ENCODE assay signal across 9 cellular contexts in genomic region chr1:35269989-35270289, GRCh38. TPM values are rescaled to one million over a fixed set of nuclear protein-coding genes. Genes with fewer than 3 reads are reported as not detected.
DNase-seq lines count a peak whose midpoint lies in the region; ATAC-seq, FAIRE-seq and TF ChIP-seq lines count a peak whose summit lies in the region.
"Had no signal": no experiment of that assay in that cellular context is flagged by ENCODE, and none has a peak within 500 bp of the region (broad histone marks: within the 10 kb centered on the region; RNA-seq: fewer than 3 reads in every experiment).

No MANE protein-coding gene starts in this region.

- H3K4me1 ChIP-seq in SJSA1 (replicated peaks) (peaks cover 15% of the 10 kb centered on the region), fibroblast of lung (ENCODE audit: control insufficient read depth, extremely low read depth, insufficient read depth, low read length) (no peaks in the 10 kb centered on the region), sigmoid colon (peaks cover 0 to 38% (median 28%) of the 10 kb centered on the region in 4 donors)

- H3K36me3 ChIP-seq in SJSA1 = peaks cover 11% of the 10 kb centered on the region; the same call in 1 of the 2 replicates
- H3K36me3 ChIP-seq in fibroblast of lung (ENCODE audit: control insufficient read depth, insufficient read depth, low read length) = no peaks in the 10 kb centered on the region
- H3K36me3 ChIP-seq in sigmoid colon = no peaks in the 10 kb centered on the region

- ATAC-seq in GM21447 (IDR thresholded peaks at IDR 0.05; ENCODE audit: unreplicated experiment) = no peak

- DNase-seq in GM12892 (ENCODE audit: insufficient read length) (no peak), SJSA1 (ENCODE audit: low read depth in 1 of 2, low spot score in 2 of 2) (no peak), fibroblast of lung (ENCODE audit: low read depth in 2 of 2) (peak in 1 of 2 donors; percentile 2), sigmoid colon (no peak), DMS153 (lab: John Stamatoyannopoulos, UW) (no peak), inferior parietal cortex (ENCODE audit: extremely low spot score) (no peak)
- no peak for DNase-seq in stimulated activated CD4-positive, alpha-beta T cell treated with anti-CD3 and anti-CD28 coated beads, Interleukin-2, amount 100 ng/mL, for 24 hours
- DNase-seq: NCI-H2227 treated with DMSO at 0.1 percent for 48 hours had no signal

- no peak for TF ChIP-seq EP300 in sigmoid colon (IDR thresholded peaks at IDR 0.05)

- peak overlapping the region; percentile 87 for H3K4me3 ChIP-seq in SJSA1
- H3K4me3 ChIP-seq in fibroblast of lung (replicated peaks in 1 of 4; ENCODE audit: control extremely low read depth in 1 of 4, insufficient read depth in 1 of 4, low read depth in 3 of 4, low read length in 4 of 4) = peak overlapping the region; percentile 88 to 98 (median 92)
- H3K4me3 ChIP-seq in sigmoid colon = peak overlapping the region in 3 of 4 donors; percentile 97 to 99 (median 97)

- no peak overlapping the region for H3K27ac ChIP-seq in SJSA1
- H3K27ac ChIP-seq in fibroblast of lung (ENCODE audit: insufficient read depth, low read length) = no peak overlapping the region
- H3K27ac ChIP-seq in sigmoid colon = peak overlapping the region in 3 of 4 donors; percentile 94 to 95 (median 95)

- H4K20me1 ChIP-seq in fibroblast of lung (ENCODE audit: control insufficient read depth, extremely low read depth, insufficient read depth, low read length) = peaks cover 3% of the 10 kb centered on the region

- TF ChIP-seq POLR2A in GM12892 (IDR thresholded peaks at IDR 0.05; ENCODE audit: low read depth, low read length) (no peak), sigmoid colon (IDR thresholded peaks at IDR 0.05) (no peak)

- no peaks in the 10 kb centered on the region for H3K9me3 ChIP-seq in SJSA1 (replicated peaks)
- H3K9me3 ChIP-seq in fibroblast of lung (ENCODE audit: control insufficient read depth, insufficient read depth, low read depth, low read length) = no peaks in the 10 kb centered on the region
- no peaks in the 10 kb centered on the region for H3K9me3 ChIP-seq in sigmoid colon

- no peak overlapping the region for H2AFZ ChIP-seq in fibroblast of lung (ENCODE audit: low read length)

- TF ChIP-seq CTCF in fibroblast of lung (conservative IDR thresholded peaks at IDR 0.05 in 1 of 2, IDR thresholded peaks at IDR 0.05 in 1 of 2; ENCODE audit: low read depth in 1 of 2, low read length in 2 of 2) (no peak), sigmoid colon (IDR thresholded peaks at IDR 0.05) (no peak)

- intact Hi-C loops in sigmoid colon (cut with DNase I) = loop anchor here (5.0 kb wide), 1 partner anchor 78 kb away; the partner anchor contains the start of gene SFPQ

- 69 to 71% methylated on average over 2 of the region's 2 CpGs for WGBS in sigmoid colon, 2 donors

- H3K9ac ChIP-seq in fibroblast of lung (ENCODE audit: insufficient read depth, low read length) = no peak overlapping the region

- H3K4me2 ChIP-seq in fibroblast of lung (ENCODE audit: extremely low read depth, insufficient read depth, low read length) = peak overlapping the region; percentile 92

- H3K79me2 ChIP-seq in fibroblast of lung (ENCODE audit: control insufficient read depth, insufficient read depth, low read length) = peaks cover 59% of the 10 kb centered on the region

- peak; percentile 72 for FAIRE-seq in GM12892 (lab: Jason Lieb, UNC)

- H3K27me3 ChIP-seq in SJSA1 (replicated peaks) = no peaks in the 10 kb centered on the region
- H3K27me3 ChIP-seq in fibroblast of lung (ENCODE audit: control insufficient read depth, insufficient read depth, low read length) = no peaks in the 10 kb centered on the region
- no peaks in the 10 kb centered on the region for H3K27me3 ChIP-seq in sigmoid colon

RNA-seq across cellular contexts. Expression of gene ZMYM4, which starts 1.4 kb away (rescaled TPM):
- polyA plus RNA-seq in GM12892 (2012; ENCODE audit: missing spikeins) = 20.1 TPM
- total RNA-seq in SJSA1 (2014; rRNA removed; shearing (Covaris generic)) = 18.7 and 38.8 TPM in 2 replicates
- total RNA-seq in fibroblast of lung (35.4 and 40.5 TPM in 2 replicates), sigmoid colon (10 to 100 TPM; 36.7 to 46.0 (median 40.8) TPM)
- polyA plus RNA-seq in fibroblast of lung (39.2 and 54.1 TPM in 2 replicates), sigmoid colon (10 to 100 TPM in 1 of 3 donors, 1 to 10 TPM in 2; 4.2 to 11.2 (median 4.2) TPM)
- polyA plus RNA-seq in fibroblast of lung (2012) = 24.0 and 33.7 TPM in 2 replicates
- polyA minus RNA-seq in fibroblast of lung (ENCODE audit: low replicate concordance) = 12.1 and 14.3 TPM in 2 replicates

Comparison
In these comparisons a context has a peak if more than half of its experiments do, and no peak if none do; other contexts are left out.
1. H3K27ac ChIP-seq: peak in sigmoid colon (3 of 4); none in SJSA1 (single experiment) and fibroblast of lung (single experiment).
2. Peak in every context shown above with its lines, with median percentiles within 50 percentile points of each other: H3K4me3 ChIP-seq.